Comparison of ENCODE assay signal across 20 cellular contexts in genomic region chr3:157163554-157163953, GRCh38.
"Had no signal": no experiment of that assay in that cellular context is flagged by ENCODE, and none has a peak within 500 bp of the region (broad histone marks: within the 10 kb centered on the region; RNA-seq: fewer than 3 reads in every experiment).

No MANE protein-coding gene starts in this region.

- H3K27ac ChIP-seq: epithelial cell of prostate, right atrium auricular region, testis had no signal

- H3K4me3 Mint-ChIP-seq: activated CD4-positive, alpha-beta T cell treated with anti-CD3 and anti-CD28 coated beads, Interleukin-2, amount 10 ng/mL, durations not matched to agents 24 days and 14 days; activated CD8-positive, alpha-beta T cell treated with anti-CD3 and anti-CD28 coated beads for 36 hours; endodermal cell; nephron progenitor cell; T-cell; type B pancreatic cell had no signal

- H3K27ac Mint-ChIP-seq: endodermal cell, nephron progenitor cell had no signal

- H3K9me3 Mint-ChIP-seq: activated CD4-positive, alpha-beta T cell treated with anti-CD3 and anti-CD28 coated beads, Interleukin-2, amount 10 ng/mL, durations not matched to agents 24 days and 14 days; activated CD8-positive, alpha-beta T cell treated with anti-CD3 and anti-CD28 coated beads for 36 hours; endodermal cell; nephron progenitor cell; T-cell; type B pancreatic cell had no signal

- ATAC-seq: activated CD8-positive, alpha-beta T cell treated with anti-CD3 and anti-CD28 coated beads for 36 hours; left cardiac atrium; SK-N-SH treated with all-trans-retinoic acid at 6 μM for 48 hours; T-cell had no signal

- H3K27me3 Mint-ChIP-seq: activated CD4-positive, alpha-beta T cell treated with anti-CD3 and anti-CD28 coated beads, Interleukin-2, amount 10 ng/mL, durations not matched to agents 24 days and 14 days; activated CD8-positive, alpha-beta T cell treated with anti-CD3 and anti-CD28 coated beads for 36 hours; T-cell; type B pancreatic cell had no signal

- DNase-seq: activated CD4-positive, alpha-beta T cell treated with anti-CD3 and anti-CD28 coated beads, Interleukin-2, amount 10 ng/mL, durations not matched to agents 24 days and 14 days; activated CD8-positive, alpha-beta T cell treated with anti-CD3 and anti-CD28 coated beads for 36 hours; activated effector memory CD4-positive, alpha-beta T cell treated with Interleukin-2 at 50 U/mL for 16 hours; activated naive CD4-positive, alpha-beta T cell treated with anti-CD3 and anti-CD28 coated beads, Interleukin-2, amount 50 U/mL, for 16 hours; activated T-cell treated with anti-CD3 and anti-CD28 coated beads, Interleukin-2, amount 50 U/mL, for 1 hour; amniotic stem cell; endodermal cell; foreskin melanocyte; glutamatergic neuron; hippocampal formation; nephron progenitor cell; stimulated activated CD4-positive, alpha-beta T cell treated with anti-CD3 and anti-CD28 coated beads, Interleukin-2, amount 100 ng/mL, for 24 hours; T-cell; T-helper 9 cell; testis had no signal

- H3K27me3 ChIP-seq: right atrium auricular region, testis had no signal

- H3K4me3 ChIP-seq: right atrium auricular region, testis had no signal

- H3K9me3 ChIP-seq: right atrium auricular region, testis had no signal
